In genomic region chr4:180059216-180059881, GRCh38 we compare ENCODE assay signal across 1 cellular context.
A peak's percentile ranks its signal among the peaks of the same experiment; 100 is the strongest.
TF ChIP-seq lines count a peak whose summit lies in the region.

No MANE protein-coding gene starts in this region.

TF ChIP-seq in H1, 55 proteins besides CTCF, POLR2A, EP300 and RAD21 (continued from another document):
- TF ChIP-seq E2F6 (IDR thresholded peaks at IDR 0.05), result peak; percentile 48
- TF ChIP-seq CEBPB (IDR thresholded peaks at IDR 0.05; ENCODE audit: low read depth, low read length), result no peak
- no peak for TF ChIP-seq CBX8 (IDR thresholded peaks at IDR 0.05; ENCODE audit: borderline replicate concordance, low read depth, low read length)
- no peak for TF ChIP-seq SP1 (IDR thresholded peaks at IDR 0.05; ENCODE audit: low read depth, low read length)
- TF ChIP-seq BACH1 (IDR thresholded peaks at IDR 0.05; ENCODE audit: low read length), result no peak
- no peak for TF ChIP-seq SRF (IDR thresholded peaks at IDR 0.05; ENCODE audit: low read depth, low read length)
- no peak for TF ChIP-seq MAX (IDR thresholded peaks at IDR 0.05)
- no peak for TF ChIP-seq SP2 (IDR thresholded peaks at IDR 0.05; ENCODE audit: low read length)
- TF ChIP-seq TBP (IDR thresholded peaks at IDR 0.05; ENCODE audit: low read depth, low read length), result no peak
- TF ChIP-seq CHD1 (IDR thresholded peaks at IDR 0.05; ENCODE audit: low read depth, low read length), result no peak
- TF ChIP-seq ASH2L (IDR thresholded peaks at IDR 0.05; ENCODE audit: low read length), result peak; percentile 82
- no peak for TF ChIP-seq ATF2 (IDR thresholded peaks at IDR 0.05; ENCODE audit: low read length)
- no peak for TF ChIP-seq YY1 (IDR thresholded peaks at IDR 0.05; ENCODE audit: low read depth, low read length)
- TF ChIP-seq CREB1 (IDR thresholded peaks at IDR 0.05), result no peak
- no peak for TF ChIP-seq RXRA (IDR thresholded peaks at IDR 0.05; ENCODE audit: insufficient read depth, low read depth, low read length)
- no peak for TF ChIP-seq ZNF274 (IDR thresholded peaks at IDR 0.05; ENCODE audit: borderline replicate concordance, extremely low read depth, low read length)
- peak; percentile 91 for TF ChIP-seq KDM4A (IDR thresholded peaks at IDR 0.05; ENCODE audit: low read depth, low read length, severe bottlenecking)
- TF ChIP-seq TAF1 (IDR thresholded peaks at IDR 0.05; ENCODE audit: low read depth, low read length), result no peak
- TF ChIP-seq GABPA (IDR thresholded peaks at IDR 0.05; ENCODE audit: borderline replicate concordance, insufficient read depth, low read length), result no peak
- no peak for TF ChIP-seq KDM1A (IDR thresholded peaks at IDR 0.05; ENCODE audit: borderline replicate concordance, low read length)
- no peak for TF ChIP-seq CHD2 (IDR thresholded peaks at IDR 0.05; ENCODE audit: low read length)
- no peak for TF ChIP-seq BCL11A (IDR thresholded peaks at IDR 0.05; ENCODE audit: low read depth in 2 of 2, low read length in 2 of 2)
- TF ChIP-seq SUZ12 (IDR thresholded peaks at IDR 0.05; ENCODE audit: low read length), result peak; percentile 21; the same call in 1 of the 2 replicates
- TF ChIP-seq HDAC2 (IDR thresholded peaks at IDR 0.05; ENCODE audit: borderline replicate concordance in 1 of 2, low read depth in 2 of 2, low read length in 2 of 2), result 0 out of 4 replicates have a peak, but pooled peaks of 1 of the 2 experiments have one; percentile 32
- no peak for TF ChIP-seq JUND (IDR thresholded peaks at IDR 0.05; ENCODE audit: low read length)
- TF ChIP-seq BRCA1 (IDR thresholded peaks at IDR 0.05; ENCODE audit: low read depth, low read length), result no peak
- TF ChIP-seq JUN (IDR thresholded peaks at IDR 0.05; ENCODE audit: low read depth, low read length), result no peak
- TF ChIP-seq KDM5A (IDR thresholded peaks at IDR 0.05; ENCODE audit: low read length), result no peak
- no peak for TF ChIP-seq HDAC6 (IDR thresholded peaks at IDR 0.05; ENCODE audit: low read depth, low read length)
- TF ChIP-seq PHF8 (conservative IDR thresholded peaks at IDR 0.05; ENCODE audit: low read depth, low read length), result 0 out of 2 replicates have a peak, but pooled peaks have one; percentile 13
- peak; percentile 51 for TF ChIP-seq EZH2 (IDR thresholded peaks at IDR 0.05; ENCODE audit: low read depth, low read length, severe bottlenecking)
- no peak for TF ChIP-seq TCF12 (IDR thresholded peaks at IDR 0.05; ENCODE audit: low read depth, low read length)
- TF ChIP-seq NANOG (IDR thresholded peaks at IDR 0.05; ENCODE audit: insufficient read depth, low read depth, low read length, poor library complexity, severe bottlenecking), result no peak
- TF ChIP-seq, protein P1, sequence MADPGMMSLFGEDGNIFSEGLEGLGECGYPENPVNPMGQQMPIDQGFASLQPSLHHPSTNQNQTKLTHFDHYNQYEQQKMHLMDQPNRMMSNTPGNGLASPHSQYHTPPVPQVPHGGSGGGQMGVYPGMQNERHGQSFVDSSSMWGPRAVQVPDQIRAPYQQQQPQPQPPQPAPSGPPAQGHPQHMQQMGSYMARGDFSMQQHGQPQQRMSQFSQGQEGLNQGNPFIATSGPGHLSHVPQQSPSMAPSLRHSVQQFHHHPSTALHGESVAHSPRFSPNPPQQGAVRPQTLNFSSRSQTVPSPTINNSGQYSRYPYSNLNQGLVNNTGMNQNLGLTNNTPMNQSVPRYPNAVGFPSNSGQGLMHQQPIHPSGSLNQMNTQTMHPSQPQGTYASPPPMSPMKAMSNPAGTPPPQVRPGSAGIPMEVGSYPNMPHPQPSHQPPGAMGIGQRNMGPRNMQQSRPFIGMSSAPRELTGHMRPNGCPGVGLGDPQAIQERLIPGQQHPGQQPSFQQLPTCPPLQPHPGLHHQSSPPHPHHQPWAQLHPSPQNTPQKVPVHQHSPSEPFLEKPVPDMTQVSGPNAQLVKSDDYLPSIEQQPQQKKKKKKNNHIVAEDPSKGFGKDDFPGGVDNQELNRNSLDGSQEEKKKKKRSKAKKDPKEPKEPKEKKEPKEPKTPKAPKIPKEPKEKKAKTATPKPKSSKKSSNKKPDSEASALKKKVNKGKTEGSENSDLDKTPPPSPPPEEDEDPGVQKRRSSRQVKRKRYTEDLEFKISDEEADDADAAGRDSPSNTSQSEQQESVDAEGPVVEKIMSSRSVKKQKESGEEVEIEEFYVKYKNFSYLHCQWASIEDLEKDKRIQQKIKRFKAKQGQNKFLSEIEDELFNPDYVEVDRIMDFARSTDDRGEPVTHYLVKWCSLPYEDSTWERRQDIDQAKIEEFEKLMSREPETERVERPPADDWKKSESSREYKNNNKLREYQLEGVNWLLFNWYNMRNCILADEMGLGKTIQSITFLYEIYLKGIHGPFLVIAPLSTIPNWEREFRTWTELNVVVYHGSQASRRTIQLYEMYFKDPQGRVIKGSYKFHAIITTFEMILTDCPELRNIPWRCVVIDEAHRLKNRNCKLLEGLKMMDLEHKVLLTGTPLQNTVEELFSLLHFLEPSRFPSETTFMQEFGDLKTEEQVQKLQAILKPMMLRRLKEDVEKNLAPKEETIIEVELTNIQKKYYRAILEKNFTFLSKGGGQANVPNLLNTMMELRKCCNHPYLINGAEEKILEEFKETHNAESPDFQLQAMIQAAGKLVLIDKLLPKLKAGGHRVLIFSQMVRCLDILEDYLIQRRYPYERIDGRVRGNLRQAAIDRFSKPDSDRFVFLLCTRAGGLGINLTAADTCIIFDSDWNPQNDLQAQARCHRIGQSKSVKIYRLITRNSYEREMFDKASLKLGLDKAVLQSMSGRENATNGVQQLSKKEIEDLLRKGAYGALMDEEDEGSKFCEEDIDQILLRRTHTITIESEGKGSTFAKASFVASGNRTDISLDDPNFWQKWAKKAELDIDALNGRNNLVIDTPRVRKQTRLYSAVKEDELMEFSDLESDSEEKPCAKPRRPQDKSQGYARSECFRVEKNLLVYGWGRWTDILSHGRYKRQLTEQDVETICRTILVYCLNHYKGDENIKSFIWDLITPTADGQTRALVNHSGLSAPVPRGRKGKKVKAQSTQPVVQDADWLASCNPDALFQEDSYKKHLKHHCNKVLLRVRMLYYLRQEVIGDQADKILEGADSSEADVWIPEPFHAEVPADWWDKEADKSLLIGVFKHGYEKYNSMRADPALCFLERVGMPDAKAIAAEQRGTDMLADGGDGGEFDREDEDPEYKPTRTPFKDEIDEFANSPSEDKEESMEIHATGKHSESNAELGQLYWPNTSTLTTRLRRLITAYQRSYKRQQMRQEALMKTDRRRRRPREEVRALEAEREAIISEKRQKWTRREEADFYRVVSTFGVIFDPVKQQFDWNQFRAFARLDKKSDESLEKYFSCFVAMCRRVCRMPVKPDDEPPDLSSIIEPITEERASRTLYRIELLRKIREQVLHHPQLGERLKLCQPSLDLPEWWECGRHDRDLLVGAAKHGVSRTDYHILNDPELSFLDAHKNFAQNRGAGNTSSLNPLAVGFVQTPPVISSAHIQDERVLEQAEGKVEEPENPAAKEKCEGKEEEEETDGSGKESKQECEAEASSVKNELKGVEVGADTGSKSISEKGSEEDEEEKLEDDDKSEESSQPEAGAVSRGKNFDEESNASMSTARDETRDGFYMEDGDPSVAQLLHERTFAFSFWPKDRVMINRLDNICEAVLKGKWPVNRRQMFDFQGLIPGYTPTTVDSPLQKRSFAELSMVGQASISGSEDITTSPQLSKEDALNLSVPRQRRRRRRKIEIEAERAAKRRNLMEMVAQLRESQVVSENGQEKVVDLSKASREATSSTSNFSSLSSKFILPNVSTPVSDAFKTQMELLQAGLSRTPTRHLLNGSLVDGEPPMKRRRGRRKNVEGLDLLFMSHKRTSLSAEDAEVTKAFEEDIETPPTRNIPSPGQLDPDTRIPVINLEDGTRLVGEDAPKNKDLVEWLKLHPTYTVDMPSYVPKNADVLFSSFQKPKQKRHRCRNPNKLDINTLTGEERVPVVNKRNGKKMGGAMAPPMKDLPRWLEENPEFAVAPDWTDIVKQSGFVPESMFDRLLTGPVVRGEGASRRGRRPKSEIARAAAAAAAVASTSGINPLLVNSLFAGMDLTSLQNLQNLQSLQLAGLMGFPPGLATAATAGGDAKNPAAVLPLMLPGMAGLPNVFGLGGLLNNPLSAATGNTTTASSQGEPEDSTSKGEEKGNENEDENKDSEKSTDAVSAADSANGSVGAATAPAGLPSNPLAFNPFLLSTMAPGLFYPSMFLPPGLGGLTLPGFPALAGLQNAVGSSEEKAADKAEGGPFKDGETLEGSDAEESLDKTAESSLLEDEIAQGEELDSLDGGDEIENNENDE (IDR thresholded peaks at IDR 0.05; ENCODE audit: insufficient replicate concordance, low read length), result no peak
- no peak for TF ChIP-seq MAFK (IDR thresholded peaks at IDR 0.05; ENCODE audit: low read depth, low read length)
TF ChIP-seq in H1: peak in this region for 11.
